ENCODE assay signal across 15 cellular contexts in genomic region chr2:19367346-19367745, GRCh38. TPM values are rescaled to one million over a fixed set of nuclear protein-coding genes. Genes with fewer than 3 reads are reported as not detected.
"Had no signal": no experiment of that assay in that cellular context is flagged by ENCODE, and none has a peak within 500 bp of the region (broad histone marks: within the 10 kb centered on the region; RNA-seq: fewer than 3 reads in every experiment).

No MANE protein-coding gene starts in this region.

- H3K36me3 ChIP-seq: right atrium auricular region, tibial nerve had no signal

- H3K9me3 ChIP-seq: right atrium auricular region, tibial nerve had no signal

- H3K4me3 ChIP-seq: right atrium auricular region, skin epidermis, tibial nerve had no signal

- DNase-seq: activated CD4-positive, alpha-beta T cell treated with anti-CD3 and anti-CD28 coated beads, Interleukin-2, amount 50 U/mL, for 1 hour; activated CD8-positive, alpha-beta memory T cell treated with anti-CD3 and anti-CD28 coated beads, Interleukin-2, amount 50 U/mL, for 4 hours; activated effector memory CD4-positive, alpha-beta T cell treated with anti-CD3 and anti-CD28 coated beads, Interleukin-2, amount 50 U/mL, for 16 hours; activated naive CD4-positive, alpha-beta T cell treated with anti-CD3 and anti-CD28 coated beads, Interleukin-2, amount 50 U/mL, for 16 hours; activated T-cell treated with anti-CD3 and anti-CD28 coated beads, Interleukin-2, amount 50 U/mL, for 4 hours; cerebellar nuclear complex; effector CD4-positive, alpha-beta T cell; left ventricle myocardium superior; naive B cell; stimulated activated CD4-positive, alpha-beta T cell treated with anti-CD3 and anti-CD28 coated beads, Interleukin-15, amount 100 ng/mL, for 24 hours; stimulated activated CD4-positive, alpha-beta T cell treated with anti-CD3 and anti-CD28 coated beads, Interleukin-2, amount 100 ng/mL, for 48 hours; T1000 had no signal

- H3K27me3 ChIP-seq: right atrium auricular region had no signal

- H3K27ac ChIP-seq: right atrium auricular region, skin epidermis, tibial nerve had no signal

- ATAC-seq: activated T-cell treated with anti-CD3 and anti-CD28 coated beads, Interleukin-2, amount 50 U/mL, for 4 hours; left ventricle myocardium superior had no signal

RNA-seq across cellular contexts. Expression of gene OSR1, which starts 8.9 kb away (rescaled TPM):
- total RNA-seq: activated T-cell treated with anti-CD3 and anti-CD28 coated beads, Interleukin-2, amount 50 U/mL, for 4 hours had no signal
